In the genomic region with DNA sequence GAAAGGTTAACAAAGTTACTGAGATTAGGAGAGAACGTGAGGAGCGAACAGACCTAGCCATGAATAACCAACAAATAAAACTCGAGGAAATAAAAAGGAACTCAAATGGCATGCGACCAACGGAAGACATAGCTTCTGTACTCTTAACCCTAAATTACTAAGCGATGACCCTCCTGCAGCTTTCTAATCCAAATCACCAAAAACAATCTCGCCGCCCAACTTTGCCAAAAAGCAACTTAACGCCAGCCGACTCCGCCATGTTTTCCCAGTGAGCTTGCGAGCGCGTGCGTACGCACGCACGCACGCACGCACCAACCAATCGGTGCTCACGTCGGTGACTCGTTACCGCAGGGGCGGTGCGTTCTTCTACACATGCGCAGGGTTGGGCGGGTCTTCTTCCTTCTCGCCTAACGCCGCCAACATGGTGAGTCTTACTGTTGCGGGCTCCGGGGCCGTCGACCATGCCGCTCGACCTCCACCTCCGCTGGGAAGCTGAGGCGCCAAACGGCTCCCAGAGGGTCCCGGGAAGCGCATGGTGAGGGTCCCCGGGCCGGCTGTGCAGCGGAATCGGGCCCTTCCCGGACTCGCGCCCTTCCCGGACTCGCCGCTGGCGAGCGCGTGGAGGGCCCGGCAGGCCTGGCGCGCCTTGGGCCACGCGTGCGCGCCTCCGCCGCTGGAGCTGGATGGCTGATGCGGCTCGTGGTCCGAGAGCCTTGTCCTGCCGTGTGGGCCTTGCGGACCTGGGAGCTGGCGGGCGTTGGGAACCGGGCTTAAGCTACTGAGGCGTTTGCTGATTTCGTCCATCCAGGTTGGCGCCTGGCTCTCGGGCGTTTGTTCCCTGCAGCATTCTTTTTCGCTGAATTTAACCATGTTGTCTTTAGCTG, we compare ENCODE assay signal across 1 cellular context.
TF ChIP-seq lines count a peak whose summit lies in the region.

A gene (plus strand): TSS at position 400 of the 884 bp plus-strand sequence. CDS start 133 bp downstream, at position 533.

TF ChIP-seq in K562, 482 proteins besides CTCF, POLR2A, EP300 and RAD21 (continued from another document and continues in another):
- no peak for TF ChIP-seq HMG20B (CRISPR knock-in tag; IDR thresholded peaks at IDR 0.05)
- TF ChIP-seq, protein P1, sequence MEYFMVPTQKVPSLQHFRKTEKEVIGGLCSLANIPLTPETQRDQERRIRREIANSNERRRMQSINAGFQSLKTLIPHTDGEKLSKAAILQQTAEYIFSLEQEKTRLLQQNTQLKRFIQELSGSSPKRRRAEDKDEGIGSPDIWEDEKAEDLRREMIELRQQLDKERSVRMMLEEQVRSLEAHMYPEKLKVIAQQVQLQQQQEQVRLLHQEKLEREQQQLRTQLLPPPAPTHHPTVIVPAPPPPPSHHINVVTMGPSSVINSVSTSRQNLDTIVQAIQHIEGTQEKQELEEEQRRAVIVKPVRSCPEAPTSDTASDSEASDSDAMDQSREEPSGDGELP (CRISPR knock-in tag; IDR thresholded peaks at IDR 0.05; ENCODE audit: borderline replicate concordance) = peak; percentile 73; the same call in 1 of the 2 replicates
- TF ChIP-seq PCBP2 (IDR thresholded peaks at IDR 0.05; ENCODE audit: low read depth, low read length, poor library complexity, severe bottlenecking) = no peak
- no peak for TF ChIP-seq SLC30A9 (CRISPR knock-in tag; IDR thresholded peaks at IDR 0.05)
- no peak for TF ChIP-seq BRCA1 (IDR thresholded peaks at IDR 0.05)
- TF ChIP-seq BRCA1 (CRISPR knock-in tag; IDR thresholded peaks at IDR 0.05) = peak; percentile 86; the same call in 1 of the 2 replicates
- TF ChIP-seq NR2F6 (CRISPR knock-in tag; IDR thresholded peaks at IDR 0.05) = no peak
- peak; percentile 87 for TF ChIP-seq SP1 (CRISPR knock-in tag; IDR thresholded peaks at IDR 0.05)
- peak; percentile 11 to 87; a peak in 1 of 4 replicates for TF ChIP-seq TEAD1 (CRISPR knock-in tag; IDR thresholded peaks at IDR 0.05)
- TF ChIP-seq, protein P2, sequence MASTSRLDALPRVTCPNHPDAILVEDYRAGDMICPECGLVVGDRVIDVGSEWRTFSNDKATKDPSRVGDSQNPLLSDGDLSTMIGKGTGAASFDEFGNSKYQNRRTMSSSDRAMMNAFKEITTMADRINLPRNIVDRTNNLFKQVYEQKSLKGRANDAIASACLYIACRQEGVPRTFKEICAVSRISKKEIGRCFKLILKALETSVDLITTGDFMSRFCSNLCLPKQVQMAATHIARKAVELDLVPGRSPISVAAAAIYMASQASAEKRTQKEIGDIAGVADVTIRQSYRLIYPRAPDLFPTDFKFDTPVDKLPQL (IDR thresholded peaks at IDR 0.05; ENCODE audit: extremely low read depth, insufficient read length) = peak; percentile 77
- TF ChIP-seq KLF6 (CRISPR knock-in tag; IDR thresholded peaks at IDR 0.05; ENCODE audit: borderline replicate concordance) = no peak
- TF ChIP-seq ZEB2 (IDR thresholded peaks at IDR 0.05) = no peak
- TF ChIP-seq TOE1 (IDR thresholded peaks at IDR 0.05; ENCODE audit: borderline replicate concordance) = 0 out of 2 replicates have a peak, but pooled peaks have one; percentile 58
- TF ChIP-seq TOE1 (CRISPR knock-in tag; IDR thresholded peaks at IDR 0.05; ENCODE audit: borderline replicate concordance, low read depth) = peak; percentile 90
- no peak for TF ChIP-seq ADNP (tag; IDR thresholded peaks at IDR 0.05)
- TF ChIP-seq, protein P3, sequence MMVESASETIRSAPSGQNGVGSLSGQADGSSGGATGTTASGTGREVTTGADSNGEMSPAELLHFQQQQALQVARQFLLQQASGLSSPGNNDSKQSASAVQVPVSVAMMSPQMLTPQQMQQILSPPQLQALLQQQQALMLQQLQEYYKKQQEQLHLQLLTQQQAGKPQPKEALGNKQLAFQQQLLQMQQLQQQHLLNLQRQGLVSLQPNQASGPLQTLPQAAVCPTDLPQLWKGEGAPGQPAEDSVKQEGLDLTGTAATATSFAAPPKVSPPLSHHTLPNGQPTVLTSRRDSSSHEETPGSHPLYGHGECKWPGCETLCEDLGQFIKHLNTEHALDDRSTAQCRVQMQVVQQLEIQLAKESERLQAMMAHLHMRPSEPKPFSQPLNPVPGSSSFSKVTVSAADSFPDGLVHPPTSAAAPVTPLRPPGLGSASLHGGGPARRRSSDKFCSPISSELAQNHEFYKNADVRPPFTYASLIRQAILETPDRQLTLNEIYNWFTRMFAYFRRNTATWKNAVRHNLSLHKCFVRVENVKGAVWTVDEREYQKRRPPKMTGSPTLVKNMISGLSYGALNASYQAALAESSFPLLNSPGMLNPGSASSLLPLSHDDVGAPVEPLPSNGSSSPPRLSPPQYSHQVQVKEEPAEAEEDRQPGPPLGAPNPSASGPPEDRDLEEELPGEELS (CRISPR knock-in tag; IDR thresholded peaks at IDR 0.05; ENCODE audit: borderline replicate concordance) = peak; percentile 88; the same call in 1 of the 2 replicates
- TF ChIP-seq LCOR (CRISPR knock-in tag; IDR thresholded peaks at IDR 0.05) = 0 out of 2 replicates have a peak, but pooled peaks have one; percentile 42
- no peak for TF ChIP-seq GABPB2 (CRISPR knock-in tag; conservative IDR thresholded peaks at IDR 0.05)
- no peak for TF ChIP-seq NFIX (CRISPR knock-in tag; IDR thresholded peaks at IDR 0.05; ENCODE audit: low read depth)
- TF ChIP-seq DDX20 (tag; IDR thresholded peaks at IDR 0.05; ENCODE audit: low read depth) = no peak
- TF ChIP-seq, protein P4, sequence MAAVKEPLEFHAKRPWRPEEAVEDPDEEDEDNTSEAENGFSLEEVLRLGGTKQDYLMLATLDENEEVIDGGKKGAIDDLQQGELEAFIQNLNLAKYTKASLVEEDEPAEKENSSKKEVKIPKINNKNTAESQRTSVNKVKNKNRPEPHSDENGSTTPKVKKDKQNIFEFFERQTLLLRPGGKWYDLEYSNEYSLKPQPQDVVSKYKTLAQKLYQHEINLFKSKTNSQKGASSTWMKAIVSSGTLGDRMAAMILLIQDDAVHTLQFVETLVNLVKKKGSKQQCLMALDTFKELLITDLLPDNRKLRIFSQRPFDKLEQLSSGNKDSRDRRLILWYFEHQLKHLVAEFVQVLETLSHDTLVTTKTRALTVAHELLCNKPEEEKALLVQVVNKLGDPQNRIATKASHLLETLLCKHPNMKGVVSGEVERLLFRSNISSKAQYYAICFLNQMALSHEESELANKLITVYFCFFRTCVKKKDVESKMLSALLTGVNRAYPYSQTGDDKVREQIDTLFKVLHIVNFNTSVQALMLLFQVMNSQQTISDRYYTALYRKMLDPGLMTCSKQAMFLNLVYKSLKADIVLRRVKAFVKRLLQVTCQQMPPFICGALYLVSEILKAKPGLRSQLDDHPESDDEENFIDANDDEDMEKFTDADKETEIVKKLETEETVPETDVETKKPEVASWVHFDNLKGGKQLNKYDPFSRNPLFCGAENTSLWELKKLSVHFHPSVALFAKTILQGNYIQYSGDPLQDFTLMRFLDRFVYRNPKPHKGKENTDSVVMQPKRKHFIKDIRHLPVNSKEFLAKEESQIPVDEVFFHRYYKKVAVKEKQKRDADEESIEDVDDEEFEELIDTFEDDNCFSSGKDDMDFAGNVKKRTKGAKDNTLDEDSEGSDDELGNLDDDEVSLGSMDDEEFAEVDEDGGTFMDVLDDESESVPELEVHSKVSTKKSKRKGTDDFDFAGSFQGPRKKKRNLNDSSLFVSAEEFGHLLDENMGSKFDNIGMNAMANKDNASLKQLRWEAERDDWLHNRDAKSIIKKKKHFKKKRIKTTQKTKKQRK (IDR thresholded peaks at IDR 0.05; ENCODE audit: borderline replicate concordance, low read depth, low read length) = no peak
- TF ChIP-seq SPI1 (IDR thresholded peaks at IDR 0.05; ENCODE audit: borderline replicate concordance, low read depth, low read length) = no peak
- no peak for TF ChIP-seq CBFB (CRISPR knock-in tag; IDR thresholded peaks at IDR 0.05)
- TF ChIP-seq, protein P5, sequence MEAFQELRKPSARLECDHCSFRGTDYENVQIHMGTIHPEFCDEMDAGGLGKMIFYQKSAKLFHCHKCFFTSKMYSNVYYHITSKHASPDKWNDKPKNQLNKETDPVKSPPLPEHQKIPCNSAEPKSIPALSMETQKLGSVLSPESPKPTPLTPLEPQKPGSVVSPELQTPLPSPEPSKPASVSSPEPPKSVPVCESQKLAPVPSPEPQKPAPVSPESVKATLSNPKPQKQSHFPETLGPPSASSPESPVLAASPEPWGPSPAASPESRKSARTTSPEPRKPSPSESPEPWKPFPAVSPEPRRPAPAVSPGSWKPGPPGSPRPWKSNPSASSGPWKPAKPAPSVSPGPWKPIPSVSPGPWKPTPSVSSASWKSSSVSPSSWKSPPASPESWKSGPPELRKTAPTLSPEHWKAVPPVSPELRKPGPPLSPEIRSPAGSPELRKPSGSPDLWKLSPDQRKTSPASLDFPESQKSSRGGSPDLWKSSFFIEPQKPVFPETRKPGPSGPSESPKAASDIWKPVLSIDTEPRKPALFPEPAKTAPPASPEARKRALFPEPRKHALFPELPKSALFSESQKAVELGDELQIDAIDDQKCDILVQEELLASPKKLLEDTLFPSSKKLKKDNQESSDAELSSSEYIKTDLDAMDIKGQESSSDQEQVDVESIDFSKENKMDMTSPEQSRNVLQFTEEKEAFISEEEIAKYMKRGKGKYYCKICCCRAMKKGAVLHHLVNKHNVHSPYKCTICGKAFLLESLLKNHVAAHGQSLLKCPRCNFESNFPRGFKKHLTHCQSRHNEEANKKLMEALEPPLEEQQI (IDR thresholded peaks at IDR 0.05) = no peak
- TF ChIP-seq, protein P6, sequence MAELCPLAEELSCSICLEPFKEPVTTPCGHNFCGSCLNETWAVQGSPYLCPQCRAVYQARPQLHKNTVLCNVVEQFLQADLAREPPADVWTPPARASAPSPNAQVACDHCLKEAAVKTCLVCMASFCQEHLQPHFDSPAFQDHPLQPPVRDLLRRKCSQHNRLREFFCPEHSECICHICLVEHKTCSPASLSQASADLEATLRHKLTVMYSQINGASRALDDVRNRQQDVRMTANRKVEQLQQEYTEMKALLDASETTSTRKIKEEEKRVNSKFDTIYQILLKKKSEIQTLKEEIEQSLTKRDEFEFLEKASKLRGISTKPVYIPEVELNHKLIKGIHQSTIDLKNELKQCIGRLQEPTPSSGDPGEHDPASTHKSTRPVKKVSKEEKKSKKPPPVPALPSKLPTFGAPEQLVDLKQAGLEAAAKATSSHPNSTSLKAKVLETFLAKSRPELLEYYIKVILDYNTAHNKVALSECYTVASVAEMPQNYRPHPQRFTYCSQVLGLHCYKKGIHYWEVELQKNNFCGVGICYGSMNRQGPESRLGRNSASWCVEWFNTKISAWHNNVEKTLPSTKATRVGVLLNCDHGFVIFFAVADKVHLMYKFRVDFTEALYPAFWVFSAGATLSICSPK (IDR thresholded peaks at IDR 0.05; ENCODE audit: borderline replicate concordance) = no peak
- TF ChIP-seq HNRNPL (IDR thresholded peaks at IDR 0.05; ENCODE audit: low read depth, low read length) = peak; percentile 53; the same call in 1 of the 2 replicates
- TF ChIP-seq PRMT5 (CRISPR knock-in tag; IDR thresholded peaks at IDR 0.05) = no peak
- peak; percentile 77 for TF ChIP-seq KLF13 (tag; IDR thresholded peaks at IDR 0.05; ENCODE audit: borderline replicate concordance, low read depth)
- no peak for TF ChIP-seq TCFL5 (CRISPR knock-in tag; conservative IDR thresholded peaks at IDR 0.05)
- TF ChIP-seq, protein P7, sequence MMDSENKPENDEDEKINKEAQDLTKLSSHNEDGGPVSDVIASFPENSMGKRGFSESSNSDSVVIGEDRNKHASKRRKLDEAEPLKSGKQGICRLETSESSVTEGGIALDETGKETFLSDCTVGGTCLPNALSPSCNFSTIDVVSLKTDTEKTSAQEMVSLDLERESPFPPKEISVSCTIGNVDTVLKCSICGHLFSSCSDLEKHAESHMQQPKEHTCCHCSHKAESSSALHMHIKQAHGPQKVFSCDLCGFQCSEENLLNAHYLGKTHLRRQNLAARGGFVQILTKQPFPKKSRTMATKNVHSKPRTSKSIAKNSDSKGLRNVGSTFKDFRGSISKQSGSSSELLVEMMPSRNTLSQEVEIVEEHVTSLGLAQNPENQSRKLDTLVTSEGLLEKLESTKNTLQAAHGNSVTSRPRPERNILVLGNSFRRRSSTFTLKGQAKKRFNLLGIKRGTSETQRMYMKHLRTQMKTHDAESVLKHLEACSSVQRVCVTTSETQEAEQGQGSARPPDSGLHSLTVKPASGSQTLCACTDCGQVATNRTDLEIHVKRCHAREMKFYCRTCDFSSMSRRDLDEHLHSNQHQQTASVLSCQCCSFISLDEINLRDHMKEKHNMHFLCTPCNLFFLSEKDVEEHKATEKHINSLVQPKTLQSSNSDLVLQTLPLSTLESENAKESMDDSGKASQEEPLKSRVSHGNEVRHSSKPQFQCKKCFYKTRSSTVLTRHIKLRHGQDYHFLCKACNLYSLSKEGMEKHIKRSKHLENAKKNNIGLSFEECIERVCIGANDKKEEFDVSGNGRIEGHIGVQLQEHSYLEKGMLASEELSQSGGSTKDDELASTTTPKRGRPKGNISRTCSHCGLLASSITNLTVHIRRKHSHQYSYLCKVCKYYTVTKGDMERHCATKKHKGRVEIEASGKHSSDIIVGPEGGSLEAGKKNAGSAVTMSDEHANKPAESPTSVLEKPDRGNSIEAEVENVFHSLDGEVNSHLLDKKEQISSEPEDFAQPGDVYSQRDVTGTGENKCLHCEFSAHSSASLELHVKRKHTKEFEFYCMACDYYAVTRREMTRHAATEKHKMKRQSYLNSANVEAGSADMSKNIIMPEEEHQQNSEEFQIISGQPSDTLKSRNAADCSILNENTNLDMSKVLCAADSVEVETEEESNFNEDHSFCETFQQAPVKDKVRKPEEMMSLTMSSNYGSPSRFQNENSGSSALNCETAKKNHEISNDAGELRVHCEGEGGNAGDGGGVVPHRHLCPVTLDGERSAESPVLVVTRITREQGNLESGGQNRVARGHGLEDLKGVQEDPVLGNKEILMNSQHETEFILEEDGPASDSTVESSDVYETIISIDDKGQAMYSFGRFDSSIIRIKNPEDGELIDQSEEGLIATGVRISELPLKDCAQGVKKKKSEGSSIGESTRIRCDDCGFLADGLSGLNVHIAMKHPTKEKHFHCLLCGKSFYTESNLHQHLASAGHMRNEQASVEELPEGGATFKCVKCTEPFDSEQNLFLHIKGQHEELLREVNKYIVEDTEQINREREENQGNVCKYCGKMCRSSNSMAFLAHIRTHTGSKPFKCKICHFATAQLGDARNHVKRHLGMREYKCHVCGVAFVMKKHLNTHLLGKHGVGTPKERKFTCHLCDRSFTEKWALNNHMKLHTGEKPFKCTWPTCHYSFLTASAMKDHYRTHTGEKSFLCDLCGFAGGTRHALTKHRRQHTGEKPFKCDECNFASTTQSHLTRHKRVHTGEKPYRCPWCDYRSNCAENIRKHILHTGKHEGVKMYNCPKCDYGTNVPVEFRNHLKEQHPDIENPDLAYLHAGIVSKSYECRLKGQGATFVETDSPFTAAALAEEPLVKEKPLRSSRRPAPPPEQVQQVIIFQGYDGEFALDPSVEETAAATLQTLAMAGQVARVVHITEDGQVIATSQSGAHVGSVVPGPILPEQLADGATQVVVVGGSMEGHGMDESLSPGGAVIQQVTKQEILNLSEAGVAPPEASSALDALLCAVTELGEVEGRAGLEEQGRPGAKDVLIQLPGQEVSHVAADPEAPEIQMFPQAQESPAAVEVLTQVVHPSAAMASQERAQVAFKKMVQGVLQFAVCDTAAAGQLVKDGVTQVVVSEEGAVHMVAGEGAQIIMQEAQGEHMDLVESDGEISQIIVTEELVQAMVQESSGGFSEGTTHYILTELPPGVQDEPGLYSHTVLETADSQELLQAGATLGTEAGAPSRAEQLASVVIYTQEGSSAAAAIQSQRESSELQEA (IDR thresholded peaks at IDR 0.05; ENCODE audit: low read depth) = no peak
